Comparison of ENCODE assay signal across 7 cellular contexts in the genomic region with DNA sequence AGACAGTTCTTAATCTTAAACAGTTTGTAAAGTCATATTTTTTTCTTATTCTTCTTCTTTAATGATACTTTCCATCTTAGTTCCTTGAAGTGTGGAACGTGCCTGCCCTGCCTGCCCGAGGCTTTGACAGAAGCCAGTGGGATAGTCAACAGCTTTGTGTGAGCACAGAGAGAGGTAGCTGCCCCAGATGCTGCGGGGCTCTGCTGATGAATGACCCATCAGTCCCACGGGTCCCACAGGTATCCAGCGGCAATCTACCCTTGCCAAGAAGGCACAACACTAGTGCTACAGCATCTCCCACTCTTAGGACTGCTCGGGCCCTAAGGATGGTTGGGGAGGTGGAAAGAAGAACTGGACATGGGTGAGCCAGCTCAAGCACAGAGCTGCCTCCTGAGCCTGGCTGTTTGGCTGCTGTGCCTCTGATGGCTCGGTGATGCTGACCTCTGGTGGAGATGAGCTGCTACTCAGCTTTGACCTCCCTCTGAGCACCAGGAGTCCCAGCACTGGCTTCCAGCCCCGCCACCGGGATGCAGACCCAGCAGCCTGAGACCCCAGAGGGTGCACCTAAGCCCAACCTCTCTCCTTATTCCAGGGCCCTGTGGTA. TPM values are rescaled to one million over a fixed set of nuclear protein-coding genes. Genes with fewer than 3 reads are reported as not detected.
DNase-seq lines count a peak whose midpoint lies in the region; ATAC-seq and TF ChIP-seq lines count a peak whose summit lies in the region.

No MANE protein-coding gene starts in this region.

- POLR2A ChIA-PET in SK-N-SH (lab: Yijun Ruan, JAX) = interaction anchor here (0.6 to 1.4 kb wide), 6 partner anchors 8 to 408 kb away, joined by 3 to 8 read pairs (median 4); no protein-coding TSS in a partner anchor

- TF ChIP-seq RAD21 in SK-N-SH (IDR thresholded peaks at IDR 0.05; ENCODE audit: low read length) = peak; percentile 94

- H2BK15ac ChIP-seq in mesenchymal stem cell (ENCODE audit: low read depth, poor library complexity, severe bottlenecking) = no peak overlapping the region

- TF ChIP-seq CTCF in GM12872 (IDR thresholded peaks at IDR 0.05; ENCODE audit: insufficient read depth, low read depth, low read length) = peak; percentile 75
- TF ChIP-seq CTCF in SK-N-SH (IDR thresholded peaks at IDR 0.05) = peak; percentile 68
- peak; percentile 85 for TF ChIP-seq CTCF in endodermal cell (conservative IDR thresholded peaks at IDR 0.05)
- TF ChIP-seq CTCF in upper lobe of left lung (IDR thresholded peaks at IDR 0.05) = peak; percentile 33 to 73 (median 65)

- no peaks in the 10 kb centered on the region for H4K20me1 ChIP-seq in SK-N-SH (ENCODE audit: insufficient read depth)

- 6% methylated on average over 7 of the region's 9 CpGs for WGBS in SK-N-SH (ENCODE audit: low lambda C conversion rate)
- WGBS in endodermal cell (ENCODE audit: insufficient coverage in 1 of 2, insufficient read length in 1 of 2), 2 experiments = 42 to 45% methylated on average over 4 to 9 of the region's 9 CpGs
- 38% methylated on average over 6 of the region's 9 CpGs for WGBS in mesenchymal stem cell
- 28 to 42% methylated on average over 6 to 9 of the region's 9 CpGs for WGBS in upper lobe of left lung, 2 donors

- H3K27me3 ChIP-seq in SK-N-SH (ENCODE audit: insufficient read depth) (no peaks in the 10 kb centered on the region; the same call in 1 of the 2 replicates), endodermal cell (ENCODE audit: control insufficient read depth, insufficient read depth, low read length, poor library complexity, severe bottlenecking) (no peaks in the 10 kb centered on the region), mesenchymal stem cell (ENCODE audit: control insufficient read depth in 1 of 2, insufficient read depth in 1 of 2, low read length in 2 of 2) (peaks cover 6 to 23% of the 10 kb centered on the region in 2 experiments), upper lobe of left lung (no peaks in the 10 kb centered on the region)

- H2AFZ ChIP-seq in SK-N-SH (ENCODE audit: low read depth) (no peak overlapping the region; the same call in 1 of the 2 replicates), mesenchymal stem cell (ENCODE audit: low read depth, low read length) (no peak overlapping the region)

- peaks cover 7% of the 10 kb centered on the region for H3F3A ChIP-seq in SK-N-SH (replicated peaks; ENCODE audit: insufficient read depth)

- H3K27me3 Mint-ChIP-seq in endodermal cell (ENCODE audit: insufficient read depth) = peaks cover 7% of the 10 kb centered on the region

- ATAC-seq in GM21619 (IDR thresholded peaks at IDR 0.05; ENCODE audit: unreplicated experiment) = peak; percentile 72
- peak; percentile 78 to 93 for ATAC-seq in upper lobe of left lung (ENCODE audit: low FRiP score in 2 of 2)

- H3K4me1 ChIP-seq in SK-N-SH (ENCODE audit: control insufficient read depth in 1 of 2, insufficient read depth in 2 of 2, low read depth in 1 of 2, low read length in 1 of 2) (peaks cover 0 to 17% of the 10 kb centered on the region in 2 experiments; a peak in 1 of 4 replicates), endodermal cell (ENCODE audit: control insufficient read depth, insufficient read depth, low read length) (no peaks in the 10 kb centered on the region), mesenchymal stem cell (ENCODE audit: control insufficient read depth, insufficient read depth, low read depth, low read length) (no peaks in the 10 kb centered on the region), upper lobe of left lung (peaks cover 5 to 14% (median 6%) of the 10 kb centered on the region in 4 donors)

- no peaks in the 10 kb centered on the region for H3K79me1 ChIP-seq in mesenchymal stem cell (replicated peaks; ENCODE audit: low read length, poor library complexity, severe bottlenecking)

- no peak overlapping the region for H2BK12ac ChIP-seq in mesenchymal stem cell (ENCODE audit: low read length in 2 of 2)

- no peak overlapping the region for H2AK5ac ChIP-seq in mesenchymal stem cell (ENCODE audit: low read length, severe bottlenecking)

- H2BK120ac ChIP-seq in mesenchymal stem cell (ENCODE audit: low read depth, low read length) = no peak overlapping the region

- H3K27ac ChIP-seq in SK-N-SH (ENCODE audit: low read depth in 2 of 2, low read length in 1 of 2) = peak overlapping the region in 1 of 2 experiments; percentile 94; a peak in 2 of 4 replicates
- no peak overlapping the region for H3K27ac ChIP-seq in endodermal cell (ENCODE audit: low read depth, low read length)
- H3K27ac ChIP-seq in mesenchymal stem cell (ENCODE audit: low read length, poor library complexity, severe bottlenecking) = no peak overlapping the region
- H3K27ac ChIP-seq in upper lobe of left lung = no peak overlapping the region

- no peak overlapping the region for H4K91ac ChIP-seq in mesenchymal stem cell (ENCODE audit: low read length)

- no peak overlapping the region for H3K4ac ChIP-seq in mesenchymal stem cell (ENCODE audit: low read depth in 1 of 2, low read length in 2 of 2)

- no peak overlapping the region for H3K27ac Mint-ChIP-seq in endodermal cell

- H3K36me3 Mint-ChIP-seq in endodermal cell (ENCODE audit: low read depth) = no peaks in the 10 kb centered on the region

- DNase-seq in Kasumi-1 (lab: John Stamatoyannopoulos, UW) (peak; percentile 24 to 33), SK-N-SH (peak; percentile 82), endodermal cell (peak; percentile 95), mesenchymal stem cell (peak; percentile 62), upper lobe of left lung (peak; percentile 53 to 72)

- no peak overlapping the region for H3K4me3 Mint-ChIP-seq in endodermal cell

- no peaks in the 10 kb centered on the region for H3K36me3 ChIP-seq in SK-N-SH (replicated peaks in 1 of 2; ENCODE audit: control insufficient read depth in 1 of 2, insufficient read depth in 2 of 2, low read length in 1 of 2)
- H3K36me3 ChIP-seq in endodermal cell (ENCODE audit: control insufficient read depth, insufficient read depth, low read length) = no peaks in the 10 kb centered on the region
- H3K36me3 ChIP-seq in mesenchymal stem cell (ENCODE audit: control insufficient read depth in 1 of 2, insufficient read depth in 2 of 2, low read depth in 1 of 2, low read length in 2 of 2) = no peaks in the 10 kb centered on the region
- no peaks in the 10 kb centered on the region for H3K36me3 ChIP-seq in upper lobe of left lung

- no peak overlapping the region for H3K18ac ChIP-seq in mesenchymal stem cell (ENCODE audit: low read depth in 1 of 2, low read length in 2 of 2)

- H3K4me2 ChIP-seq in SK-N-SH (no peak overlapping the region), mesenchymal stem cell (ENCODE audit: low read length, poor library complexity, severe bottlenecking) (no peak overlapping the region)

- H3K4me1 Mint-ChIP-seq in endodermal cell = no peaks in the 10 kb centered on the region

- no peak overlapping the region for H2BK5ac ChIP-seq in mesenchymal stem cell (ENCODE audit: low read depth, low read length, poor library complexity, severe bottlenecking)

- H4K8ac ChIP-seq in mesenchymal stem cell (ENCODE audit: low read length) = no peak overlapping the region

- H3K79me2 ChIP-seq in SK-N-SH (ENCODE audit: insufficient read depth) = no peaks in the 10 kb centered on the region

- H3K9me3 Mint-ChIP-seq in endodermal cell = no peaks in the 10 kb centered on the region

- no peaks in the 10 kb centered on the region for H3K9me2 ChIP-seq in SK-N-SH

- peak overlapping the region in 1 of 2 experiments; percentile 21; a peak in 1 of 4 replicates for H3K4me3 ChIP-seq in SK-N-SH (ENCODE audit: low read depth in 2 of 2, low read length in 1 of 2)
- H3K4me3 ChIP-seq in endodermal cell (ENCODE audit: low read length) = no peak overlapping the region
- H3K4me3 ChIP-seq in mesenchymal stem cell (ENCODE audit: insufficient read depth in 1 of 2, low read depth in 1 of 2, low read length in 2 of 2) = peak overlapping the region in 1 of 2 experiments; percentile 49
- peak overlapping the region in 1 of 4 donors; percentile 5 for H3K4me3 ChIP-seq in upper lobe of left lung

- no peak for TF ChIP-seq POLR2A in upper lobe of left lung (IDR thresholded peaks at IDR 0.05)

- CTCF ChIA-PET in SK-N-SH (lab: Yijun Ruan, JAX) = interaction anchor here (0.6 to 10.0 kb wide), 101 partner anchors 9 to 1338 kb away, joined by 3 to 491 read pairs (median 5); partner anchors contain the start of genes APLNR and SSRP1

- no peak overlapping the region for H3K9ac ChIP-seq in SK-N-SH
- no peak overlapping the region for H3K9ac ChIP-seq in endodermal cell (ENCODE audit: extremely low read depth, low read length, poor library complexity, severe bottlenecking)
- H3K9ac ChIP-seq in mesenchymal stem cell (ENCODE audit: low read length) = peak overlapping the region; percentile 41

- no peak overlapping the region for H3K14ac ChIP-seq in mesenchymal stem cell (ENCODE audit: low read length in 2 of 2)

- TF ChIP-seq EP300 in SK-N-SH (IDR thresholded peaks at IDR 0.05; ENCODE audit: borderline replicate concordance in 1 of 2, low read depth in 1 of 2, low read length in 1 of 2) (no peak), upper lobe of left lung (IDR thresholded peaks at IDR 0.05) (no peak)

- no peak overlapping the region for H3K23ac ChIP-seq in mesenchymal stem cell (ENCODE audit: low read length in 2 of 2)

- H3K9me3 ChIP-seq in SK-N-SH (no peaks in the 10 kb centered on the region), endodermal cell (ENCODE audit: control insufficient read depth, low read length) (no peaks in the 10 kb centered on the region), mesenchymal stem cell (ENCODE audit: control insufficient read depth, low read length) (no peaks in the 10 kb centered on the region), upper lobe of left lung (no peaks in the 10 kb centered on the region)

TF ChIP-seq in SK-N-SH, 30 proteins besides CTCF, POLR2A, EP300 and RAD21:
- peak; percentile 96 for TF ChIP-seq SMC3 (IDR thresholded peaks at IDR 0.05; ENCODE audit: low read depth, low read length)
- TF ChIP-seq, protein P1, sequence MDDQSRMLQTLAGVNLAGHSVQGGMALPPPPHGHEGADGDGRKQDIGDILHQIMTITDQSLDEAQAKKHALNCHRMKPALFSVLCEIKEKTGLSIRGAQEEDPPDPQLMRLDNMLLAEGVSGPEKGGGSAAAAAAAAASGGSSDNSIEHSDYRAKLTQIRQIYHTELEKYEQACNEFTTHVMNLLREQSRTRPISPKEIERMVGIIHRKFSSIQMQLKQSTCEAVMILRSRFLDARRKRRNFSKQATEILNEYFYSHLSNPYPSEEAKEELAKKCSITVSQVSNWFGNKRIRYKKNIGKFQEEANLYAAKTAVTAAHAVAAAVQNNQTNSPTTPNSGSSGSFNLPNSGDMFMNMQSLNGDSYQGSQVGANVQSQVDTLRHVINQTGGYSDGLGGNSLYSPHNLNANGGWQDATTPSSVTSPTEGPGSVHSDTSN (IDR thresholded peaks at IDR 0.05) = no peak

RNA-seq across cellular contexts. Expression of gene APLNR, which starts 11.8 kb away (rescaled TPM):
- 0.03 and 0.15 TPM in 2 replicates for polyA plus RNA-seq in SK-N-SH (2012; rRNA removed)
- polyA plus RNA-seq in SK-N-SH (2012; cell fraction: cytosol; rRNA removed) = 0.08 and 0.22 TPM in 2 replicates
- polyA plus RNA-seq in SK-N-SH (2012; cell fraction: nucleus; rRNA removed) = 0.06 and 0.07 TPM in 2 replicates
- total RNA-seq in endodermal cell (1 to 10 TPM; 3.7 to 4.2 TPM), upper lobe of left lung (1 to 10 TPM in 5 of 6 donors, not detected in 1; 1.1 to 5.7 (median 1.9) TPM)
- polyA plus RNA-seq in endodermal cell (2013, experiment 1 of 2) = 13.9 TPM
- 15.2 TPM for polyA plus RNA-seq in endodermal cell (2013, experiment 2 of 2)
- polyA plus RNA-seq in mesenchymal stem cell (2013, experiment 1 of 2) = not detected
- polyA plus RNA-seq in mesenchymal stem cell (2013, experiment 2 of 2) = not detected

Comparison
In these comparisons a context has a peak if more than half of its experiments do, and no peak if none do; other contexts are left out.
1. DNase-seq: peak in every context shown above with its lines; median percentile 95 in endodermal cell; 82 in SK-N-SH; 62 in upper lobe of left lung; 62 in mesenchymal stem cell; 28 in Kasumi-1.